21 cellular contexts compared by ENCODE assay signal in the genomic region with DNA sequence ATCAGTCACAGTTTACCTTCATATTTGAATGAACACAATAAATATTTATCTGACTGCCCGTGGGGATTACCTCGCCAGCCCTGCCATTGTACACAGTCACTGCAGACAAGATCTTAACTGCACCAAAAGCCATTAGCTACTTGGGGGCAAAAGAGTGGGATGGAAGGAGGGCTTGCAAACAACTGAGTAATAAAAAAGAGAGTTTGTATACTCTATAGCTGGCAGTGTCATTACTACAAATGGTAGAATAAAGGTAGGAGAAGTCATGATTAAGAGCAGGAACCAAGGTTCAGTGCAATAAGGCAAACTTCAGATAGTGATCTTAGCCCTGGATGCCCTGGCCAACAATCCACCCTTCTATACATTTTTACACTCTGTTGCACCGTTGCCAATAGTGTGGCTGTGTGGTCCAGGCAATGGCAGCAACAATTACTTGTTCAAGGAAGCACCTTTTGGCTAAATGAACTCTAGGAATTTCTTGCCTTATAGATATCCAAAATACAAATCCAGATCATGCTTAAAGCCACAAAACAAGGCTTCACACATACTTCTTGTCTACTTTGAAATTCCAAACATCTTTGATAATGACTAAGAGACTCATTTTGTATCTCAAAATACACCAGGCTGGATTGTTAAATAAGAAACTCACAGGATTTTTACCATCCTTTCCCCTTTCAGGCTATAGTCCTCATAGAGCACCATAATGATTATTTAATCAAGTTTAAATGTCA.
"Had no signal": no experiment of that assay in that cellular context is flagged by ENCODE, and none has a peak within 500 bp of the region (broad histone marks: within the 10 kb centered on the region; RNA-seq: fewer than 3 reads in every experiment).

No MANE protein-coding gene starts in this region.

- DNase-seq: activated CD4-positive, CD25-positive, alpha-beta regulatory T cell treated with anti-CD3 and anti-CD28 coated beads, Interleukin-2, amount 50 U/mL, for 72 hours; activated naive CD4-positive, alpha-beta T cell; activated naive CD8-positive, alpha-beta T cell treated with anti-CD3 and anti-CD28 coated beads, Interleukin-2, amount 10 ng/mL, durations not matched to agents 7 days and 5 days; central memory CD4-positive, alpha-beta T cell; effector memory CD4-positive, alpha-beta T cell; foreskin melanocyte; head of caudate nucleus; left cardiac atrium; lower lobe of right lung; nephron progenitor cell; occipital lobe; small intestine; stimulated activated CD4-positive, alpha-beta T cell treated with anti-CD3 and anti-CD28 coated beads, Interleukin-4, amount 100 ng/mL, for 4 hours; stimulated activated CD8-positive, alpha-beta memory T cell treated with anti-CD3 and anti-CD28 coated beads, Interleukin-4, amount 100 ng/mL, for 48 hours; stimulated activated naive CD4-positive, alpha-beta T cell treated with Interleukin-2 at 50 U/mL for 16 hours; T-cell; T1000; upper lobe of left lung had no signal

- H3K27ac Mint-ChIP-seq: activated naive CD8-positive, alpha-beta T cell treated with anti-CD3 and anti-CD28 coated beads, Interleukin-2, amount 10 ng/mL, durations not matched to agents 7 days and 5 days; nephron progenitor cell; progenitor cell of endocrine pancreas; T-cell had no signal

- H3K36me3 ChIP-seq: ascending aorta, lower lobe of right lung, right atrium auricular region, upper lobe of left lung had no signal

- H3K4me3 ChIP-seq: ascending aorta, lower lobe of right lung, right atrium auricular region, upper lobe of left lung had no signal

- H3K27me3 ChIP-seq: ascending aorta, right atrium auricular region, upper lobe of left lung had no signal

- H3K27me3 Mint-ChIP-seq: activated naive CD8-positive, alpha-beta T cell treated with anti-CD3 and anti-CD28 coated beads, Interleukin-2, amount 10 ng/mL, durations not matched to agents 7 days and 5 days; progenitor cell of endocrine pancreas; T-cell had no signal

- H3K4me3 Mint-ChIP-seq: activated naive CD8-positive, alpha-beta T cell treated with anti-CD3 and anti-CD28 coated beads, Interleukin-2, amount 10 ng/mL, durations not matched to agents 7 days and 5 days; nephron progenitor cell; T-cell had no signal

- H3K4me1 ChIP-seq: ascending aorta, lower lobe of right lung, right atrium auricular region, upper lobe of left lung had no signal

- H3K36me3 Mint-ChIP-seq: activated naive CD8-positive, alpha-beta T cell treated with anti-CD3 and anti-CD28 coated beads, Interleukin-2, amount 10 ng/mL, durations not matched to agents 7 days and 5 days; T-cell had no signal

- H3K4me1 Mint-ChIP-seq: activated naive CD8-positive, alpha-beta T cell treated with anti-CD3 and anti-CD28 coated beads, Interleukin-2, amount 10 ng/mL, durations not matched to agents 7 days and 5 days; nephron progenitor cell; T-cell had no signal

- ATAC-seq: left cardiac atrium, lower lobe of right lung, T-cell had no signal

- H3K27ac ChIP-seq: lower lobe of right lung, right atrium auricular region, upper lobe of left lung had no signal

- H3K9me3 Mint-ChIP-seq: nephron progenitor cell had no signal
